Comparison of ENCODE assay signal across 24 cellular contexts in genomic region chr10:124305984-124306383, GRCh38.
"Had no signal": no experiment of that assay in that cellular context is flagged by ENCODE, and none has a peak within 500 bp of the region (broad histone marks: within the 10 kb centered on the region; RNA-seq: fewer than 3 reads in every experiment).

No MANE protein-coding gene starts in this region.

- ATAC-seq: effector memory CD8-positive, alpha-beta T cell; esophagus mucosa had no signal

- H3K4me3 ChIP-seq: colonic mucosa, esophagus squamous epithelium, gastrocnemius medialis, heart right ventricle, left lung, lower lobe of right lung had no signal

- H3K4me1 ChIP-seq: colonic mucosa, esophagus squamous epithelium, gastrocnemius medialis, lower lobe of right lung had no signal

- H3K27ac ChIP-seq: colonic mucosa, epithelial cell of prostate, esophagus squamous epithelium, gastrocnemius medialis, lower lobe of right lung had no signal

- H3K36me3 ChIP-seq: colonic mucosa, esophagus squamous epithelium, gastrocnemius medialis, heart right ventricle, left lung, lower lobe of right lung had no signal

- H3K27me3 ChIP-seq: colonic mucosa, esophagus squamous epithelium, gastrocnemius medialis, heart right ventricle, left lung had no signal

- DNase-seq: colonic mucosa; cortex of kidney; effector CD8-positive, alpha-beta T cell; effector memory CD8-positive, alpha-beta T cell; endodermal cell; erythroblast; esophagus squamous epithelium; foreskin fibroblast; foreskin melanocyte; gastrocnemius medialis; glutamatergic neuron; head of caudate nucleus; heart right ventricle; left cardiac atrium; left ventricle myocardium superior; lower lobe of right lung; mesendoderm; midbrain had no signal

- FAIRE-seq: endometrium, islet of Langerhans, keratinocyte had no signal

- H3K9me3 ChIP-seq: colonic mucosa, gastrocnemius medialis, lower lobe of right lung had no signal
